In the genomic region with DNA sequence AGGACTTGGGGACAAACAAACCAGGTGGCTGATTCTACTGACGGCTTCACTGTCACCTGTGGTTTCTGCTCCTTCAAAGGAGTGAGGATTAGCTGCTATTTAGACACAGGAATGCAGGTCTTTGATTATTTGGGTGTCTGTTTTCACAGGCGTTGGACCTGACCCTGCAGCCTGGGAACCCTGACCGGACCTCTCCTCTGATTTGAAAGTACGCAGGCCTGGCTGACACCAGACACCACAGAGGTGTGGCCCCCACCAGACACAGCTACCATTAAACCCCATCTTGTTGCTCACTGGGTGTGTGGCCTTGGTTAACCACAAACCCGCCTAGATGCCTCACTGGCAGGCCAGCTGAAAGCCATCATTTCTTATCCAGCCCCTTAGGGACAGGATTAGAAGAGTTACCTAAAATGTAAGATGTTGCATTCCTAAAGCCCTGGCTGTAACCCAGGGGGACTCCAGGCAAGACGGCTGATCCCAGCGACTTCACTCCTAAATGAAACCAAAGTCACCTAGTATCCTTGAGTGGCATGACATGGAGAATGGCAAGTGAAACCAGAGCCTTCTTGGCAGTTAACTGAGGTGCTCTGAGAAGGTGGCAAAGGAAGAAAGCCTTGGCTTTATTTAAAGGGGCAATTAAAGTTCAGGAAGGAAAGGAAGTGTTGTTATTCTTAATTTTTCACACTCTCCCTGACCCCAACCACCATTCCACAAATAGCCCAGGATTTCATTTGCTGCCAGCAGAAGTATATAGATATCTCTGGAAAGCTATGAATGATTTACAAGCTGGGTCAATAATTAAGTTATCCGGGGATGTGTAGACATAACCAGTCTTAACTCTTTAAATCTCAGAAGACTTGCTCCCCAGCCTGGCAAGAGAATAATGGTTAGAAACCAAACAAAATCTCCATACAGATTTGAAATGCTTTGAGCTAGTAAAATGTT, we compare ENCODE assay signal across 8 cellular contexts.
DNase-seq lines count a peak whose midpoint lies in the region; TF ChIP-seq lines count a peak whose summit lies in the region.

No MANE protein-coding gene starts in this region.

- no peak overlapping the region for H3K27ac Mint-ChIP-seq in activated T-cell treated with anti-CD3 and anti-CD28 coated beads, Interleukin-2, amount 50 U/mL, for 24 hours

- H3K4me1 ChIP-seq in stomach = peaks cover 0 to 22% (median 12%) of the 10 kb centered on the region in 4 donors

- DNase-seq in activated T-cell treated with anti-CD3 and anti-CD28 coated beads for 48 hours (ENCODE audit: low read depth) = peak; percentile 7
- no peak for DNase-seq in activated T-cell treated with anti-CD3 and anti-CD28 coated beads, Interleukin-2, amount 50 U/mL, for 24 hours
- peak; percentile 35 for DNase-seq in KBM-7
- DNase-seq in epithelial cell of proximal tubule (ENCODE audit: low read depth) = no peak
- no peak for DNase-seq in stomach
- DNase-seq in NCI-H2171 (lab: John Stamatoyannopoulos, UW) = no peak
- DNase-seq in NCI-H1092 treated with DMSO at 0.1 percent for 48 hours (lab: John Stamatoyannopoulos, UW) = no peak
- no peak for DNase-seq in DMS153 treated with DMSO at 0.1 percent for 48 hours (lab: John Stamatoyannopoulos, UW; ENCODE audit: unreplicated experiment)

- 20 to 37% (median 31%) methylated on average over 8 of the region's 8 CpGs for WGBS in stomach, 5 donors

- peaks cover 45% of the 10 kb centered on the region for H3K27me3 Mint-ChIP-seq in activated T-cell treated with anti-CD3 and anti-CD28 coated beads, Interleukin-2, amount 50 U/mL, for 24 hours

- intact Hi-C loops in stomach (cut with DNase I; ENCODE audit: low total_unique reads) = no loop called here

- no peak for TF ChIP-seq POLR2A in stomach (IDR thresholded peaks at IDR 0.05)

- peak overlapping the region; percentile 64 to 77 (median 77) for H3K27ac ChIP-seq in stomach

- no peak for TF ChIP-seq EP300 in stomach (IDR thresholded peaks at IDR 0.05)

- H3K4me1 Mint-ChIP-seq in activated T-cell treated with anti-CD3 and anti-CD28 coated beads, Interleukin-2, amount 50 U/mL, for 24 hours (ENCODE audit: low read depth) = peaks cover 3% of the 10 kb centered on the region

- TF ChIP-seq CTCF in epithelial cell of proximal tubule (conservative IDR thresholded peaks at IDR 0.05; ENCODE audit: low read depth, low read length) (no peak), stomach (IDR thresholded peaks at IDR 0.05) (no peak)

- H3K9me3 ChIP-seq in stomach = no peaks in the 10 kb centered on the region

- no peaks in the 10 kb centered on the region for H3K9me3 Mint-ChIP-seq in activated T-cell treated with anti-CD3 and anti-CD28 coated beads, Interleukin-2, amount 50 U/mL, for 24 hours

- no peak overlapping the region for H3K4me3 Mint-ChIP-seq in activated T-cell treated with anti-CD3 and anti-CD28 coated beads, Interleukin-2, amount 50 U/mL, for 24 hours

- H3K36me3 Mint-ChIP-seq in activated T-cell treated with anti-CD3 and anti-CD28 coated beads, Interleukin-2, amount 50 U/mL, for 24 hours (ENCODE audit: low read depth) = no peaks in the 10 kb centered on the region

- H3K27me3 ChIP-seq in stomach = no peaks in the 10 kb centered on the region

- no peaks in the 10 kb centered on the region for H3K36me3 ChIP-seq in stomach

- H3K4me3 ChIP-seq in epithelial cell of proximal tubule (ENCODE audit: low read depth, low read length) (peak overlapping the region; percentile 24), stomach (no peak overlapping the region)

- in situ Hi-C loops in KBM-7 (cut with MboI; ENCODE audit: low pct_unique_long_range_greater_than_20kb, low sequenced_read_pairs) = no loop called here

Comparison
In these comparisons a context has a peak if more than half of its experiments do, and no peak if none do; other contexts are left out.
1. DNase-seq: peak in activated T-cell treated with anti-CD3 and anti-CD28 coated beads for 48 hours (single experiment) and KBM-7 (single experiment); none in activated T-cell treated with anti-CD3 and anti-CD28 coated beads, Interleukin-2, amount 50 U/mL, for 24 hours (single experiment), epithelial cell of proximal tubule (single experiment), stomach (single experiment), NCI-H2171 (single experiment), NCI-H1092 treated with DMSO at 0.1 percent for 48 hours (single experiment) and DMS153 treated with DMSO at 0.1 percent for 48 hours (single experiment).